In genomic region chr5:135895474-135896006, GRCh38 we compare ENCODE assay signal across 22 cellular contexts. TPM values are rescaled to one million over a fixed set of nuclear protein-coding genes. Genes with fewer than 3 reads are reported as not detected.
"Had no signal": no experiment of that assay in that cellular context is flagged by ENCODE, and none has a peak within 500 bp of the region (broad histone marks: within the 10 kb centered on the region; RNA-seq: fewer than 3 reads in every experiment).

Gene IL9 (minus strand): TSS chr5:135895841. CDS start chr5:135895816, 25 bp downstream.

- DNase-seq: activated CD4-positive, alpha-beta T cell treated with anti-CD3 and anti-CD28 coated beads, Interleukin-2, amount 50 U/mL, for 4 hours; activated CD4-positive, CD25-positive, alpha-beta regulatory T cell treated with anti-CD3 and anti-CD28 coated beads, Interleukin-2, amount 50 U/mL, for 72 hours; activated effector memory CD4-positive, alpha-beta T cell treated with anti-CD3 and anti-CD28 coated beads, Interleukin-2, amount 50 U/mL, for 16 hours; effector memory CD4-positive, alpha-beta T cell; foreskin keratinocyte; mesenchymal stem cell; naive thymus-derived CD4-positive, alpha-beta T cell; pancreas; stimulated activated CD4-positive, alpha-beta T cell treated with anti-CD3 and anti-CD28 coated beads, Interleukin-4, amount 100 ng/mL, for 1 hour; stomach; SW 1271; T-helper 2 cell; trophoblast cell had no signal

- H3K36me3 ChIP-seq: pancreas, stomach had no signal

- H2AFZ ChIP-seq: hepatocyte had no signal

- H3K79me2 ChIP-seq: hepatocyte had no signal

- H3K9me3 ChIP-seq: pancreas, stomach had no signal

- ATAC-seq: foreskin keratinocyte; naive thymus-derived CD4-positive, alpha-beta T cell; pancreas; sciatic nerve had no signal

- H3K27me3 ChIP-seq: pancreas had no signal

- H3K4me2 ChIP-seq: hepatocyte, smooth muscle cell had no signal

- H3K4me1 ChIP-seq: foreskin keratinocyte, pancreas had no signal

- FAIRE-seq: pancreas had no signal

- H3K4me3 ChIP-seq: hepatocyte, pancreas, smooth muscle cell, stomach had no signal

- H3K27ac ChIP-seq: foreskin keratinocyte, hepatocyte, pancreas, stomach, VCaP had no signal

RNA-seq across cellular contexts. Expression of gene IL9, which starts in this region (rescaled TPM):
- total RNA-seq: cerebellum, foreskin keratinocyte, hepatocyte, lower leg skin, mucosa of gallbladder, pancreas, pulmonary artery endothelial cell, sciatic nerve, smooth muscle cell, stomach, temporal lobe had no signal
- polyA plus RNA-seq: foreskin keratinocyte; hepatocyte; naive thymus-derived CD4-positive, alpha-beta T cell; pancreas; smooth muscle cell; stomach had no signal
